ENCODE assay signal across 24 cellular contexts in genomic region chr10:34091796-34092195, GRCh38.
"Had no signal": no experiment of that assay in that cellular context is flagged by ENCODE, and none has a peak within 500 bp of the region (broad histone marks: within the 10 kb centered on the region; RNA-seq: fewer than 3 reads in every experiment).

No MANE protein-coding gene starts in this region.

- H3K4me3 Mint-ChIP-seq: activated CD8-positive, alpha-beta T cell treated with anti-CD3 and anti-CD28 coated beads for 36 hours; activated naive CD8-positive, alpha-beta T cell treated with anti-CD3 and anti-CD28 coated beads, Interleukin-2, amount 10 ng/mL, durations not matched to agents 7 days and 5 days; activated T-cell treated with anti-CD3 and anti-CD28 coated beads, Interleukin-2, amount 50 U/mL, for 72 hours; IgD-negative memory B cell had no signal

- H3K4me1 ChIP-seq: adrenal gland, Peyer's patch, SJCRH30 had no signal

- H3K36me3 Mint-ChIP-seq: activated naive CD8-positive, alpha-beta T cell treated with anti-CD3 and anti-CD28 coated beads, Interleukin-2, amount 10 ng/mL, durations not matched to agents 7 days and 5 days; IgD-negative memory B cell had no signal

- H3K27ac ChIP-seq: adrenal gland, Peyer's patch, RWPE1, SJCRH30, WERI-Rb-1 had no signal

- H3K27ac Mint-ChIP-seq: activated CD8-positive, alpha-beta T cell treated with anti-CD3 and anti-CD28 coated beads for 36 hours; activated naive CD8-positive, alpha-beta T cell treated with anti-CD3 and anti-CD28 coated beads, Interleukin-2, amount 10 ng/mL, durations not matched to agents 7 days and 5 days; activated T-cell treated with anti-CD3 and anti-CD28 coated beads, Interleukin-2, amount 50 U/mL, for 72 hours; activated T-helper 2 cell treated with anti-CD3 and anti-CD28 coated beads, Interferon-gamma antibody, Interleukin-2, Interleukin-4, amounts not matched to agents 10 μg/mL and 5 μg/mL and 100 μg/mL, durations not matched to agents 14 hours and 24 hours and 36 hours; IgD-negative memory B cell had no signal

- H3K4me1 Mint-ChIP-seq: activated naive CD8-positive, alpha-beta T cell treated with anti-CD3 and anti-CD28 coated beads, Interleukin-2, amount 10 ng/mL, durations not matched to agents 7 days and 5 days; IgD-negative memory B cell had no signal

- H3K4me2 ChIP-seq: SK-N-SH had no signal

- DNase-seq: activated CD4-positive, alpha-beta T cell treated with anti-CD3 and anti-CD28 coated beads for 4 hours; activated CD8-positive, alpha-beta memory T cell treated with anti-CD3 and anti-CD28 coated beads, Interleukin-2, amount 50 U/mL, for 4 hours; activated CD8-positive, alpha-beta T cell treated with anti-CD3 and anti-CD28 coated beads for 36 hours; activated naive CD4-positive, alpha-beta T cell treated with anti-CD3 and anti-CD28 coated beads, Interleukin-2, amount 50 U/mL, for 16 hours; activated naive CD8-positive, alpha-beta T cell treated with anti-CD3 and anti-CD28 coated beads, Interleukin-2, amount 10 ng/mL, durations not matched to agents 7 days and 5 days; activated T-cell treated with anti-CD3 and anti-CD28 coated beads, Interleukin-2, amount 50 U/mL, for 72 hours; adrenal gland; anterior cingulate cortex; KG1; MV-4-11; NCI-H1092 treated with DMSO at 0.1 percent for 48 hours; NCI-H1417 treated with DMSO at 0.1 percent for 48 hours; NCI-H1694; NCI-H2029; NCI-H69; Peyer's patch; Right ventricle myocardium superior; SJCRH30; SK-N-SH; T-helper 1 cell; WERI-Rb-1 had no signal

- H3K36me3 ChIP-seq: adrenal gland, Peyer's patch, SJCRH30, WERI-Rb-1 had no signal

- H3K9ac ChIP-seq: SK-N-SH had no signal

- H3K4me3 ChIP-seq: adrenal gland, Peyer's patch, SJCRH30 had no signal

- H3K27me3 ChIP-seq: adrenal gland, Peyer's patch, SJCRH30 had no signal

- H3K9me2 ChIP-seq: SK-N-SH had no signal

- H3K27me3 Mint-ChIP-seq: activated CD8-positive, alpha-beta T cell treated with anti-CD3 and anti-CD28 coated beads for 36 hours had no signal

- H3K9me3 ChIP-seq: adrenal gland, Peyer's patch, SK-N-SH had no signal
